In genomic region chr18:4204151-4204720, GRCh38 we compare ENCODE assay signal across 27 cellular contexts.
"Had no signal": no experiment of that assay in that cellular context is flagged by ENCODE, and none has a peak within 500 bp of the region (broad histone marks: within the 10 kb centered on the region; RNA-seq: fewer than 3 reads in every experiment).

No MANE protein-coding gene starts in this region.

- FAIRE-seq: endometrium, kidney had no signal

- H3K36me3 ChIP-seq: cardiac muscle cell, lower lobe of right lung, neural progenitor cell, sigmoid colon, uterus had no signal

- ATAC-seq: activated CD4-positive, alpha-beta T cell treated with anti-CD3 and anti-CD28 coated beads for 36 hours; activated T-helper 17 cell treated with anti-CD3 and anti-CD28 coated beads, Interleukin-2, amount 50 U/mL, for 72 hours; left lobe of liver; lower lobe of right lung; naive thymus-derived CD8-positive, alpha-beta T cell had no signal

- H3K4me1 ChIP-seq: lower lobe of right lung, sigmoid colon, testis, uterus had no signal

- DNase-seq: activated B cell treated with CpG ODN at 0.5 μM for 24 hours; activated CD4-positive, alpha-beta T cell treated with anti-CD3 and anti-CD28 coated beads for 36 hours; activated CD4-positive, alpha-beta T cell treated with anti-CD3 and anti-CD28 coated beads, Interleukin-2, amount 50 U/mL, for 4 hours; activated CD8-positive, alpha-beta memory T cell treated with anti-CD3 and anti-CD28 coated beads for 24 hours; activated CD8-positive, alpha-beta memory T cell treated with anti-CD3 and anti-CD28 coated beads, Interleukin-2, amount 50 U/mL, for 4 hours; activated naive CD4-positive, alpha-beta T cell; activated T-cell treated with anti-CD3 and anti-CD28 coated beads, Interleukin-2, amount 50 U/mL, for 24 hours; effector CD4-positive, alpha-beta T cell; erythroblast; foreskin fibroblast; kidney; lower lobe of right lung; naive thymus-derived CD8-positive, alpha-beta T cell; sigmoid colon; stimulated activated CD4-positive, alpha-beta T cell treated with anti-CD3 and anti-CD28 coated beads, Interleukin-15, amount 100 ng/mL, for 24 hours; stimulated activated CD4-positive, alpha-beta T cell treated with anti-CD3 and anti-CD28 coated beads, Interleukin-2, amount 100 ng/mL, for 48 hours; stimulated activated naive CD4-positive, alpha-beta T cell; T1000; testis; trophoblast cell; uterus had no signal

- H3K27ac ChIP-seq: cardiac muscle cell, lower lobe of right lung, neural progenitor cell, sigmoid colon, testis, uterus had no signal

- H3K4me3 ChIP-seq: cardiac muscle cell, lower lobe of right lung, neural progenitor cell, sigmoid colon, smooth muscle cell, testis, uterus had no signal

- H3K9me3 ChIP-seq: lower lobe of right lung, sigmoid colon, testis, uterus had no signal

- H3K27me3 ChIP-seq: cardiac muscle cell, neural progenitor cell, sigmoid colon, testis, uterus had no signal
